In the genomic region with DNA sequence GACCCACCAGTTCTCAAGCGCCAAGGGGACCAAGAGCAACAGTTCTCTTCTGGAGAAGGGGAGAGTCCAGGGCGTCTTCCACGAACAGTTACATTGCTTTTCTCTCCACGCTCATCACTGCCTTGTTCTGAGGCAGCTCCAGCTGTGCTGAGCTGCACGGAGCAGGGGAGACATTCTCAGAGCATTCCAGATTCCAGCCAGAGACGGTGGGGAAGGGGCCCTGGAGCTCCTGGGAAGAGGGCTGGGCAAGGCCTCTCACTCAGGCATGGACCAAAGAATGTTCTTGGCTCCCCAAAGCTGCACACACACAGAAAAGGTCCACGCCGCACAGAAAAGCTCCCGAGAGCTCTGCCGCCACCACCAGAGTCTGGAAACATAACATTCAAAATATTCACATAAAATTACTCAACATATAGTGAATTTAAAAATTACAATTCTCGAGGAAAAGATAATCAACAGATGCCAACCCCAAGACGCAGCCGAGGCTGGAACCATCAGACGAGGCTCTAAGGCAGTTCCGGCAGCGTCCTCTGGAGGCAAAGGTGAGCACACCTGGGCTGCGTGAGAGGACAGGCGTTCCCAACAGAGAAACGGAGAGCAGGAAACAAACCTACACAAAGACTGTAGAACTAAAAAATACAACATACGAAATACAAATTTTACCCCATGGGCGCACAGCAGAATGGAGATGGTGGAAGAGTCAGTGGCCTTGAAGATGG, we compare ENCODE assay signal across 1 cellular context.
TF ChIP-seq lines count a peak whose summit lies in the region.

No MANE protein-coding gene starts in this region.

TF ChIP-seq in K562, 482 proteins besides CTCF, POLR2A, EP300 and RAD21:
- TF ChIP-seq TAF15 (IDR thresholded peaks at IDR 0.05; ENCODE audit: low read depth, low read length) (no peak), ZC3H4 (CRISPR knock-in tag; IDR thresholded peaks at IDR 0.05; ENCODE audit: borderline replicate concordance) (no peak), MTA2 (IDR thresholded peaks at IDR 0.05; ENCODE audit: low read depth) (no peak), SMC3 (conservative IDR thresholded peaks at IDR 0.05; ENCODE audit: insufficient read depth, low read depth, low read length) (0 out of 2 replicates have a peak, but pooled peaks have one; percentile 18), ZKSCAN3 (CRISPR knock-in tag; IDR thresholded peaks at IDR 0.05) (no peak), ZEB2 (IDR thresholded peaks at IDR 0.05) (peak; percentile 41; the same call in 1 of the 2 replicates)
